In the genomic region with DNA sequence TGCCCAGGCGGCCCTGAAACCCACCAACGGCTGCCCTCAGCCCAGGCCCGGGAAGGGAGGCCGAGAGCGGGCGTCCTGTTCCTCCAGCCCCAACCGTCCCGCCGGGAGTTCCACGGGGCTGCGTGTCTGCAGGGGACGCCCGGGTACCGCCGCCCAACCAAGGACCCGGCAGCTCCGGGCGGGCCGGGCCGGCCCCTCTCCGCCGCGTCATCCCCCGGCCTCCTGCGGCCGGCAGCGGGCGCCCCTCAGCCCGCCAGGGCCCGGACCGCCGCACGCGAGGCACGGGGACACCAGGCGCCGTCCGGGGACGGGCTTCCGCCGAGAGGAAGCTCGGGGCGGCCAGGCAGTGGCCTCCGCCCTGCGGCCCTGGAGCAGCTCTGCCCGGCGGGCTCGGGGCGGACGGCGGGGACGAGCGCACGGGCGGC, we compare ENCODE assay signal across 8 cellular contexts. TPM values are rescaled to one million over a fixed set of nuclear protein-coding genes. Genes with fewer than 3 reads are reported as not detected.
A peak's percentile ranks its signal among the peaks of the same experiment; 100 is the strongest.
DNase-seq lines count a peak whose midpoint lies in the region; ATAC-seq and TF ChIP-seq lines count a peak whose summit lies in the region.

No MANE protein-coding gene starts in this region.

- DNase-seq in ACHN (peak; percentile 54), SK-N-MC (ENCODE audit: low read depth, low spot score) (no peak), epithelial cell of proximal tubule (ENCODE audit: low read depth) (no peak), occipital lobe (lab: John Stamatoyannopoulos, UW) (no peak), superior temporal gyrus (ENCODE audit: extremely low spot score) (no peak)
- DNase-seq in natural killer cell treated with Interleukin-12 subunit alpha and Interleukin-12 subunit beta and Interleukin-15 and Interleukin-18, amount 100 ng/mL, for 72 hours (ENCODE audit: low spot score) = no peak

- peak overlapping the region; percentile 86 for H3K9ac ChIP-seq in SK-N-MC (ENCODE audit: insufficient read length)

- no peak overlapping the region for H3K27ac ChIP-seq in SK-N-MC

- in situ Hi-C loops in ACHN (cut with HindIII; ENCODE audit: low pct_ligation_motif_present, low pct_unique_long_range_greater_than_20kb, low sequenced_read_pairs) = no loop called here

- peak overlapping the region; percentile 82 for H3K4me3 Mint-ChIP-seq in natural killer cell treated with Interleukin-12 subunit alpha and Interleukin-12 subunit beta and Interleukin-15 and Interleukin-18, amount 100 ng/mL, for 72 hours

- H3K27ac Mint-ChIP-seq in natural killer cell treated with Interleukin-12 subunit alpha and Interleukin-12 subunit beta and Interleukin-15 and Interleukin-18, amount 100 ng/mL, for 72 hours = no peak overlapping the region

- no peaks in the 10 kb centered on the region for H3K27me3 Mint-ChIP-seq in natural killer cell treated with Interleukin-12 subunit alpha and Interleukin-12 subunit beta and Interleukin-15 and Interleukin-18, amount 100 ng/mL, for 72 hours

- H3K9me3 ChIP-seq in SK-N-MC (ENCODE audit: low read depth, low read length) = no peaks in the 10 kb centered on the region

- H3K4me1 Mint-ChIP-seq in natural killer cell treated with Interleukin-12 subunit alpha and Interleukin-12 subunit beta and Interleukin-15 and Interleukin-18, amount 100 ng/mL, for 72 hours (ENCODE audit: low read depth in 2 of 2) = peaks cover 10 to 20% of the 10 kb centered on the region in 2 donors

- H3K9me3 Mint-ChIP-seq in natural killer cell treated with Interleukin-12 subunit alpha and Interleukin-12 subunit beta and Interleukin-15 and Interleukin-18, amount 100 ng/mL, for 72 hours = no peaks in the 10 kb centered on the region

- H3K4me3 ChIP-seq in SK-N-MC (peak overlapping the region; percentile 88), epithelial cell of proximal tubule (ENCODE audit: low read depth, low read length) (peak overlapping the region; percentile 91)

- ATAC-seq in GM18498 (IDR thresholded peaks at IDR 0.05; ENCODE audit: unreplicated experiment) = peak; percentile 41
- peak; percentile 7 for ATAC-seq in HG03060 (IDR thresholded peaks at IDR 0.05; ENCODE audit: low read depth, unreplicated experiment)
- peak in 1 of 2 donors; percentile 69 for ATAC-seq in natural killer cell treated with Interleukin-12 subunit alpha and Interleukin-12 subunit beta and Interleukin-15 and Interleukin-18, amount 100 ng/mL, for 72 hours

- H3K36me3 Mint-ChIP-seq in natural killer cell treated with Interleukin-12 subunit alpha and Interleukin-12 subunit beta and Interleukin-15 and Interleukin-18, amount 100 ng/mL, for 72 hours = peaks cover 2% of the 10 kb centered on the region

- TF ChIP-seq CTCF in epithelial cell of proximal tubule (conservative IDR thresholded peaks at IDR 0.05; ENCODE audit: low read depth, low read length) = no peak

- H3K36me3 ChIP-seq in SK-N-MC (ENCODE audit: insufficient read depth, low read length) = peaks cover 30% of the 10 kb centered on the region; the same call in 1 of the 2 replicates

RNA-seq across cellular contexts. Expression of gene FBXW5, which starts 0.4 kb away (rescaled TPM):
- total RNA-seq in epithelial cell of proximal tubule = 124 and 149 TPM in 2 replicates
- 100 to 1,000 TPM; 102 to 155 TPM for total RNA-seq in natural killer cell treated with Interleukin-12 subunit alpha and Interleukin-12 subunit beta and Interleukin-15 and Interleukin-18, amount 100 ng/mL, for 72 hours
- total RNA-seq in occipital lobe = 53.7 TPM

RNA-seq across cellular contexts. Expression of gene C8G, which starts 0.9 kb away (rescaled TPM):
- total RNA-seq in epithelial cell of proximal tubule = not detected in 2 replicates
- 1 to 10 TPM; 2.4 to 2.5 TPM for total RNA-seq in natural killer cell treated with Interleukin-12 subunit alpha and Interleukin-12 subunit beta and Interleukin-15 and Interleukin-18, amount 100 ng/mL, for 72 hours
- total RNA-seq in occipital lobe = not detected

RNA-seq across cellular contexts. Expression of gene LCN12, which starts 8.0 kb away (rescaled TPM):
- total RNA-seq in epithelial cell of proximal tubule = 1.2 TPM in 1 of 2 replicates, not detected in the other
- total RNA-seq in natural killer cell treated with Interleukin-12 subunit alpha and Interleukin-12 subunit beta and Interleukin-15 and Interleukin-18, amount 100 ng/mL, for 72 hours = 1 to 10 TPM; 2.0 to 2.2 TPM
- total RNA-seq in occipital lobe = not detected

RNA-seq across cellular contexts. Expression of gene PTGDS, which starts 33.2 kb away (rescaled TPM):
- not detected in 2 replicates for total RNA-seq in epithelial cell of proximal tubule
- 1 to 10 TPM; 1.7 to 4.4 TPM for total RNA-seq in natural killer cell treated with Interleukin-12 subunit alpha and Interleukin-12 subunit beta and Interleukin-15 and Interleukin-18, amount 100 ng/mL, for 72 hours
- total RNA-seq in occipital lobe = 52.1 TPM

RNA-seq across cellular contexts. Expression of gene LCNL1, which starts 38.7 kb away (rescaled TPM):
- total RNA-seq in epithelial cell of proximal tubule = not detected in 2 replicates
- under 1 TPM in 1 of 2 donors, not detected in 1; 0.21 TPM for total RNA-seq in natural killer cell treated with Interleukin-12 subunit alpha and Interleukin-12 subunit beta and Interleukin-15 and Interleukin-18, amount 100 ng/mL, for 72 hours
- total RNA-seq in occipital lobe = 0.16 TPM
